In genomic region chr1:168216171-168216570, GRCh38 we compare ENCODE assay signal across 20 cellular contexts.
"Had no signal": no experiment of that assay in that cellular context is flagged by ENCODE, and none has a peak within 500 bp of the region (broad histone marks: within the 10 kb centered on the region; RNA-seq: fewer than 3 reads in every experiment).

No MANE protein-coding gene starts in this region.

- H3K27ac Mint-ChIP-seq: naive thymus-derived CD4-positive, alpha-beta T cell; nephron progenitor cell; stimulated activated naive B cell treated with anti-CD40 and anti-IgM and Interleukin-4, amounts not matched to agents 10 μg/mL and 1 μg/mL and 100 μg/mL, for 72 hours; stimulated activated naive CD8-positive, alpha-beta T cell treated with anti-CD3 and anti-CD28 coated beads, Interleukin-15, amount 100 ng/mL, for 72 hours had no signal

- DNase-seq: effector memory CD4-positive, alpha-beta T cell; hypothalamus; islet precursor cell; mesendoderm; naive thymus-derived CD4-positive, alpha-beta T cell; nephron progenitor cell; retina; stimulated activated CD4-positive, alpha-beta T cell treated with anti-CD3 and anti-CD28 coated beads, Interleukin-15, amount 100 ng/mL, for 24 hours; stimulated activated CD4-positive, alpha-beta T cell treated with anti-CD3 and anti-CD28 coated beads, Interleukin-1b, Interleukin-23, amount 100 ng/mL, for 48 hours; stimulated activated CD4-positive, alpha-beta T cell treated with anti-CD3 and anti-CD28 coated beads, Interleukin-4, amount 100 ng/mL, for 4 hours; stimulated activated naive B cell treated with anti-CD40 and anti-IgM and Interleukin-4, amounts not matched to agents 10 μg/mL and 1 μg/mL and 100 μg/mL, for 72 hours; stimulated activated naive CD8-positive, alpha-beta T cell treated with anti-CD3 and anti-CD28 coated beads, Interleukin-15, amount 100 ng/mL, for 72 hours; testis; transverse colon had no signal

- H3K27me3 ChIP-seq: testis, transverse colon had no signal

- FAIRE-seq: bronchial epithelial cell, endometrium had no signal

- H3K4me1 Mint-ChIP-seq: central memory CD8-positive, alpha-beta T cell; nephron progenitor cell; stimulated activated naive B cell treated with anti-CD40 and anti-IgM and Interleukin-4, amounts not matched to agents 10 μg/mL and 1 μg/mL and 100 μg/mL, for 72 hours had no signal

- H3K4me3 ChIP-seq: prostate gland, testis, transverse colon had no signal

- H3K4me1 ChIP-seq: parathyroid adenoma, prostate gland, testis, transverse colon had no signal

- H3K36me3 ChIP-seq: prostate gland, transverse colon had no signal

- H3K9me3 ChIP-seq: prostate gland, testis, transverse colon had no signal

- H3K4me3 Mint-ChIP-seq: central memory CD8-positive, alpha-beta T cell; naive thymus-derived CD4-positive, alpha-beta T cell; nephron progenitor cell; stimulated activated naive B cell treated with anti-CD40 and anti-IgM and Interleukin-4, amounts not matched to agents 10 μg/mL and 1 μg/mL and 100 μg/mL, for 72 hours; stimulated activated naive CD8-positive, alpha-beta T cell treated with anti-CD3 and anti-CD28 coated beads, Interleukin-15, amount 100 ng/mL, for 72 hours had no signal

- H3K27me3 Mint-ChIP-seq: stimulated activated naive B cell treated with anti-CD40 and anti-IgM and Interleukin-4, amounts not matched to agents 10 μg/mL and 1 μg/mL and 100 μg/mL, for 72 hours; stimulated activated naive CD8-positive, alpha-beta T cell treated with anti-CD3 and anti-CD28 coated beads, Interleukin-15, amount 100 ng/mL, for 72 hours had no signal

- H3K27ac ChIP-seq: parathyroid adenoma, prostate gland, testis, transverse colon had no signal

- ATAC-seq: esophagus mucosa; naive thymus-derived CD4-positive, alpha-beta T cell; stimulated activated naive B cell treated with anti-CD40 and anti-IgM and Interleukin-4, amounts not matched to agents 10 μg/mL and 1 μg/mL and 100 μg/mL, for 72 hours; stimulated activated naive CD8-positive, alpha-beta T cell treated with anti-CD3 and anti-CD28 coated beads, Interleukin-15, amount 100 ng/mL, for 72 hours had no signal
